23 cellular contexts compared by ENCODE assay signal in the genomic region with DNA sequence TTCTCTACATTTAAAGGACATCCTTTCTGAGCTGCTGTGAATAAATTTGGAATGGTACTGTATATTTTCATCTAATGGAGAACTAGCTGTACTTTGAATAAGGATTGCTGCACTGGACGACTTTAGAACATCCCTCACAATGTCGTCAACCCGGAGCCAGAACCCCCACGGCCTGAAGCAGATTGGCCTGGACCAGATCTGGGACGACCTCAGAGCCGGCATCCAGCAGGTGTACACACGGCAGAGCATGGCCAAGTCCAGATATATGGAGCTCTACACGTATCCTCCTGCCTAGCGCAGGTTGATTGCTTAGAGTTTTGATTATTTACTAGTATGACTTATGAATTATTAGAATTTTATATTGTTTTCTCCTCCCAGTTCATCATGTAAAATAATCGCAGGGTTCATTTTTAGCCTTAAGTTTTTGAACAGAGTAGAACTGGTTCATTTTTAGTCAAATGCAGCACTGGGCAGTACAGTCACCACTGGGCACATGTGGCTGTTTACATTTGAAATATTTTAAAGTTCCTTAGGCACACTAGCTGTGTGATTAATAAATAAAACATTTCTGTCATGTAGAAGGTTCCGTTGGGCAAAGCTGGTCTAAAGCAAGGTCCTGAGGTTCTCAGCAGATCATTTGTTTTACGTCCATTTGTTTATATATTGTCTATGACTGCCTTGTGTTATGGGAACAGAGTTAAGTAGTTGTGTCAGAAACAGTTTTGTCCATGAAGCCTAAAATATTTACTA. TPM values are rescaled to one million over a fixed set of nuclear protein-coding genes. Genes with fewer than 3 reads are reported as not detected.
DNase-seq lines count a peak whose midpoint lies in the region; FAIRE-seq and TF ChIP-seq lines count a peak whose summit lies in the region.
"Had no signal": no experiment of that assay in that cellular context is flagged by ENCODE, and none has a peak within 500 bp of the region (broad histone marks: within the 10 kb centered on the region; RNA-seq: fewer than 3 reads in every experiment).

No MANE protein-coding gene starts in this region.

- H3K4me3 Mint-ChIP-seq in chondrocyte (ENCODE audit: unreplicated experiment) (no peak overlapping the region), mesothelial cell of epicardium (no peak overlapping the region)
- H3K4me3 Mint-ChIP-seq: activated CD4-positive, alpha-beta memory T cell treated with anti-CD3 and anti-CD28 coated beads for 36 hours; activated naive CD8-positive, alpha-beta T cell; activated T-cell treated with anti-CD3 and anti-CD28 coated beads, Interleukin-2, amount 50 U/mL, for 4 hours; effector memory CD8-positive, alpha-beta T cell; stimulated activated naive B cell treated with anti-CD40 and anti-IgM and Interleukin-4, amounts not matched to agents 10 μg/mL and 1 μg/mL and 100 μg/mL, for 72 hours had no signal

- no peak for TF ChIP-seq CTCF in chondrocyte (IDR thresholded peaks at IDR 0.05)
- TF ChIP-seq CTCF in mesothelial cell of epicardium (IDR thresholded peaks at IDR 0.05; ENCODE audit: unreplicated experiment), result no peak

- H3K27me3 Mint-ChIP-seq in chondrocyte (ENCODE audit: low read depth), result no peaks in the 10 kb centered on the region
- H3K27me3 Mint-ChIP-seq in mesothelial cell of epicardium (ENCODE audit: low read depth), result no peaks in the 10 kb centered on the region
- H3K27me3 Mint-ChIP-seq: activated CD4-positive, alpha-beta memory T cell treated with anti-CD3 and anti-CD28 coated beads for 36 hours; activated naive CD8-positive, alpha-beta T cell; effector memory CD8-positive, alpha-beta T cell; stimulated activated naive B cell treated with anti-CD40 and anti-IgM and Interleukin-4, amounts not matched to agents 10 μg/mL and 1 μg/mL and 100 μg/mL, for 72 hours had no signal

- no peak for FAIRE-seq in RCC 7860 (lab: Jason Lieb, UNC)
- FAIRE-seq: bronchial epithelial cell had no signal

- H3K36me3 Mint-ChIP-seq in chondrocyte (ENCODE audit: low read depth) (peaks cover 14% of the 10 kb centered on the region), mesothelial cell of epicardium (peaks cover 26% of the 10 kb centered on the region)

- H3K4me1 Mint-ChIP-seq in chondrocyte (ENCODE audit: low read depth) (peaks cover 66% of the 10 kb centered on the region), mesothelial cell of epicardium (peaks cover 5% of the 10 kb centered on the region)

- no peaks in the 10 kb centered on the region for H3K9me3 Mint-ChIP-seq in chondrocyte (ENCODE audit: low read depth)
- H3K9me3 Mint-ChIP-seq in mesothelial cell of epicardium, result no peaks in the 10 kb centered on the region
- H3K9me3 Mint-ChIP-seq: activated CD4-positive, alpha-beta memory T cell treated with anti-CD3 and anti-CD28 coated beads for 36 hours; activated T-cell treated with anti-CD3 and anti-CD28 coated beads, Interleukin-2, amount 50 U/mL, for 4 hours; effector memory CD8-positive, alpha-beta T cell; stimulated activated naive B cell treated with anti-CD40 and anti-IgM and Interleukin-4, amounts not matched to agents 10 μg/mL and 1 μg/mL and 100 μg/mL, for 72 hours had no signal

- H3K27ac Mint-ChIP-seq in chondrocyte (ENCODE audit: unreplicated experiment) (peak overlapping the region; percentile 87), mesothelial cell of epicardium (peak overlapping the region; percentile 36)
- H3K27ac Mint-ChIP-seq: activated CD4-positive, alpha-beta memory T cell treated with anti-CD3 and anti-CD28 coated beads for 36 hours; activated naive CD8-positive, alpha-beta T cell; effector memory CD8-positive, alpha-beta T cell; stimulated activated naive B cell treated with anti-CD40 and anti-IgM and Interleukin-4, amounts not matched to agents 10 μg/mL and 1 μg/mL and 100 μg/mL, for 72 hours had no signal

- no peak overlapping the region for H3K4me3 ChIP-seq in MG63
- H3K4me3 ChIP-seq: tibial nerve had no signal

- no peaks in the 10 kb centered on the region for H3K9me3 ChIP-seq in MG63
- H3K9me3 ChIP-seq: tibial nerve had no signal

- no peaks in the 10 kb centered on the region for H3K27me3 ChIP-seq in MG63
- H3K27me3 ChIP-seq: tibial nerve had no signal

- DNase-seq in AG08396 (ENCODE audit: low spot score), result peak; percentile 63
- peak; percentile 28 for DNase-seq in MG63
- no peak for DNase-seq in chondrocyte (ENCODE audit: low spot score)
- no peak for DNase-seq in mesothelial cell of epicardium (ENCODE audit: low spot score in 2 of 2, unreplicated experiment in 2 of 2)
- DNase-seq in putamen (ENCODE audit: low spot score), result no peak
- no peak for DNase-seq in stimulated activated naive CD4-positive, alpha-beta T cell treated with Interleukin-2 at 50 U/mL for 16 hours (lab: John Stamatoyannopoulos, UW)
- no peak for DNase-seq in stimulated activated CD4-positive, alpha-beta T cell treated with anti-CD3 and anti-CD28 coated beads, Interleukin-4, amount 100 ng/mL, for 24 hours
- no peak for DNase-seq in RCC 7860 (ENCODE audit: low spot score)
- DNase-seq: activated CD4-positive, alpha-beta memory T cell treated with anti-CD3 and anti-CD28 coated beads for 36 hours; activated T-cell treated with anti-CD3 and anti-CD28 coated beads, Interleukin-2, amount 50 U/mL, for 4 hours; effector memory CD8-positive, alpha-beta T cell; foreskin melanocyte; H7; NCI-H2081; NCI-H510A; retina; stimulated activated CD4-positive, alpha-beta T cell treated with anti-CD3 and anti-CD28 coated beads, Interleukin-15, amount 100 ng/mL, for 24 hours; stimulated activated naive B cell treated with anti-CD40 and anti-IgM and Interleukin-4, amounts not matched to agents 10 μg/mL and 1 μg/mL and 100 μg/mL, for 72 hours; T-helper 2 cell; WERI-Rb-1 had no signal

- H3K36me3 ChIP-seq in MG63, result peaks cover 9% of the 10 kb centered on the region; the same call in 1 of the 2 replicates

RNA-seq across cellular contexts. Expression of a gene that starts 31.5 kb away (rescaled TPM):
- 32.0 and 37.7 TPM in 2 replicates for total RNA-seq in MG63 (2014; rRNA removed; shearing (Covaris generic); ENCODE audit: low replicate concordance)
- total RNA-seq in chondrocyte (34.7 to 41.1 TPM (median 39.7 TPM) in 3 replicates), mesothelial cell of epicardium (60.3 to 63.6 TPM (median 60.9 TPM) in 3 replicates)

Comparison
In these comparisons a context has a peak if more than half of its experiments do, and no peak if none do; other contexts are left out.
1. DNase-seq: peak in AG08396 (single experiment) and MG63 (single experiment); none in chondrocyte (single experiment), mesothelial cell of epicardium (0 of 2), putamen (single experiment), stimulated activated naive CD4-positive, alpha-beta T cell treated with Interleukin-2 at 50 U/mL for 16 hours (single experiment), stimulated activated CD4-positive, alpha-beta T cell treated with anti-CD3 and anti-CD28 coated beads, Interleukin-4, amount 100 ng/mL, for 24 hours (single experiment) and RCC 7860 (single experiment).